ENCODE assay signal across 13 cellular contexts in the genomic region with DNA sequence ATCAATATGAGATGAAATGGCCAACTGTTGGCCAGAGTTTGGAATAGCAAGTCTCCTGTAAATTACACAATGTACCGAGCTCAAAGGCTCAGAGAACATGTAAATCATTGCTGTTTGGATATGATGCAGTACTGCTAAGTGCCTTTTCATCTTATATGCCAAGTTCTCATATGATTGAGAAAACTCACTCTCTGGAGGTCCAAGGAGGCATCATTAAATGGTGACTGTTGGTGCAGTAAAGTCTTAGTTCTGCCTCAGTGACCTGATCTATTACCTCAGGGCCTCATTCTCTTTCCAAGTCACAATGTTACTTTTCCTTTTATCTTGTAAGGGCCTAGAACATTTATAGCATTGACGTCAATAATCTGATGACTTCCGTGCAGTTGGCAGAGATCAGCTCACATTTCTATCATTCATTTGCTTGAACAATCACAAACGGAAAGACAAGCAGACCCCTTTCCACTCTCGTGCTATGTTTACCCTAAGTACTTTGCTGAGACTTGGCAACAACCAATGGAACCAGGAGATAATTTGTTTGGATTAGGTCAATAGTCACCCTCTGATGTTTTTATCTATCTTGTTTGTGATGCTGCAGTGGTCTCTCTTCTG. TPM values are rescaled to one million over a fixed set of nuclear protein-coding genes. Genes with fewer than 3 reads are reported as not detected.
DNase-seq lines count a peak whose midpoint lies in the region; ATAC-seq and TF ChIP-seq lines count a peak whose summit lies in the region.
"Had no signal": no experiment of that assay in that cellular context is flagged by ENCODE, and none has a peak within 500 bp of the region (broad histone marks: within the 10 kb centered on the region; RNA-seq: fewer than 3 reads in every experiment).

No MANE protein-coding gene starts in this region.

- CTCF ChIA-PET in PC-9 (lab: Charles Lee) = no interaction called here

- H3K36me3 Mint-ChIP-seq in activated T-cell treated with anti-CD3 and anti-CD28 coated beads, Interleukin-2, amount 50 U/mL, for 4 hours (ENCODE audit: insufficient read depth) = no peaks in the 10 kb centered on the region
- H3K36me3 Mint-ChIP-seq: activated naive CD8-positive, alpha-beta T cell had no signal

- H4K20me1 ChIP-seq in hepatocyte (ENCODE audit: insufficient read depth, poor library complexity, severe bottlenecking) (no peaks in the 10 kb centered on the region), PC-9 (ENCODE audit: insufficient read depth) (no peaks in the 10 kb centered on the region)

- DNase-seq in NCI-H146 (lab: John Stamatoyannopoulos, UW) (peak; percentile 63), astrocyte of the spinal cord (ENCODE audit: low read depth, low spot score) (peak; percentile 30), hepatocyte (ENCODE audit: low spot score) (peak; percentile 30), suprapubic skin (ENCODE audit: low spot score in 2 of 2) (no peak), PC-9 (no peak), ecto neural progenitor cell (ENCODE audit: low spot score) (no peak), anterior cingulate cortex (lab: John Stamatoyannopoulos, UW) (no peak)
- no peak for DNase-seq in activated T-cell treated with anti-CD3 and anti-CD28 coated beads, Interleukin-2, amount 50 U/mL, for 4 hours
- DNase-seq: activated CD4-positive, alpha-beta memory T cell treated with anti-CD3 and anti-CD28 coated beads, Interleukin-2, amount 10 ng/mL, durations not matched to agents 7 days and 5 days; Calu3; endodermal cell; NCI-H2107 had no signal

- H3K27me3 Mint-ChIP-seq in activated T-cell treated with anti-CD3 and anti-CD28 coated beads, Interleukin-2, amount 50 U/mL, for 4 hours (ENCODE audit: low read depth) = no peaks in the 10 kb centered on the region
- H3K27me3 Mint-ChIP-seq: activated CD4-positive, alpha-beta memory T cell treated with anti-CD3 and anti-CD28 coated beads, Interleukin-2, amount 10 ng/mL, durations not matched to agents 7 days and 5 days; activated naive CD8-positive, alpha-beta T cell had no signal

- H3K27me3 ChIP-seq in hepatocyte (no peaks in the 10 kb centered on the region), suprapubic skin (no peaks in the 10 kb centered on the region), PC-9 (ENCODE audit: insufficient read depth, low read depth) (no peaks in the 10 kb centered on the region)

- H3K4me1 Mint-ChIP-seq in activated T-cell treated with anti-CD3 and anti-CD28 coated beads, Interleukin-2, amount 50 U/mL, for 4 hours (ENCODE audit: low read depth) = no peaks in the 10 kb centered on the region
- H3K4me1 Mint-ChIP-seq: activated CD4-positive, alpha-beta memory T cell treated with anti-CD3 and anti-CD28 coated beads, Interleukin-2, amount 10 ng/mL, durations not matched to agents 7 days and 5 days; endodermal cell had no signal

- no peaks in the 10 kb centered on the region for H3K9me3 Mint-ChIP-seq in activated T-cell treated with anti-CD3 and anti-CD28 coated beads, Interleukin-2, amount 50 U/mL, for 4 hours
- H3K9me3 Mint-ChIP-seq: activated CD4-positive, alpha-beta memory T cell treated with anti-CD3 and anti-CD28 coated beads, Interleukin-2, amount 10 ng/mL, durations not matched to agents 7 days and 5 days; endodermal cell had no signal

- H3K27ac ChIP-seq in hepatocyte (peak overlapping the region; percentile 58), suprapubic skin (peak overlapping the region; percentile 74), PC-9 (no peak overlapping the region)

- in situ Hi-C loops in astrocyte of the spinal cord (cut with HindIII; ENCODE audit: low sequenced_read_pairs) = no loop called here

- H3K36me3 ChIP-seq in hepatocyte (replicated peaks; ENCODE audit: insufficient read depth, low read depth) (no peaks in the 10 kb centered on the region), suprapubic skin (no peaks in the 10 kb centered on the region), PC-9 (ENCODE audit: low read depth) (no peaks in the 10 kb centered on the region)

- H3K4me3 ChIP-seq in astrocyte of the spinal cord (ENCODE audit: low read depth, low read length) (no peak overlapping the region), hepatocyte (no peak overlapping the region), suprapubic skin (no peak overlapping the region), PC-9 (no peak overlapping the region)

- no peak for TF ChIP-seq POLR2A in suprapubic skin (IDR thresholded peaks at IDR 0.05)

- H3K4me2 ChIP-seq in hepatocyte = no peak overlapping the region
- no peak overlapping the region for H3K4me2 ChIP-seq in PC-9

- H3K9me3 ChIP-seq in hepatocyte (ENCODE audit: low read depth) (no peaks in the 10 kb centered on the region), suprapubic skin (no peaks in the 10 kb centered on the region), PC-9 (ENCODE audit: insufficient read depth, low read depth) (no peaks in the 10 kb centered on the region; the same call in 1 of the 2 replicates)

- no peaks in the 10 kb centered on the region for H3F3A ChIP-seq in PC-9 (ENCODE audit: insufficient read depth, low read depth)

- no peak overlapping the region for H3K4me3 Mint-ChIP-seq in activated T-cell treated with anti-CD3 and anti-CD28 coated beads, Interleukin-2, amount 50 U/mL, for 4 hours
- H3K4me3 Mint-ChIP-seq: activated CD4-positive, alpha-beta memory T cell treated with anti-CD3 and anti-CD28 coated beads, Interleukin-2, amount 10 ng/mL, durations not matched to agents 7 days and 5 days; activated naive CD8-positive, alpha-beta T cell; endodermal cell had no signal

- H3K79me2 ChIP-seq in hepatocyte = no peaks in the 10 kb centered on the region
- H3K79me2 ChIP-seq in PC-9 (ENCODE audit: low read depth) = no peaks in the 10 kb centered on the region

- no peak overlapping the region for H2AFZ ChIP-seq in hepatocyte
- no peak overlapping the region for H2AFZ ChIP-seq in PC-9

- no peak for ATAC-seq in activated T-cell treated with anti-CD3 and anti-CD28 coated beads, Interleukin-2, amount 50 U/mL, for 4 hours

- no TSS peak for BruUV-seq in PC-9 (replicated peaks; lab: Mats Ljungman, UMichigan)

- 51% methylated on average over 5 of the region's 5 CpGs for WGBS in hepatocyte (ENCODE audit: low lambda C conversion rate, missing lambda C conversion rate)
- 61% methylated on average over 5 of the region's 5 CpGs for WGBS in suprapubic skin

- POLR2A ChIA-PET in PC-9 (lab: Charles Lee; ENCODE audit: unreplicated experiment) = no interaction called here

- no peaks in the 10 kb centered on the region for H3K4me1 ChIP-seq in hepatocyte (ENCODE audit: insufficient read depth)
- peaks cover 5% of the 10 kb centered on the region for H3K4me1 ChIP-seq in suprapubic skin
- H3K4me1 ChIP-seq in PC-9 (replicated peaks; ENCODE audit: insufficient read depth) = no peaks in the 10 kb centered on the region

- TF ChIP-seq EP300 in suprapubic skin (IDR thresholded peaks at IDR 0.05) = no peak

- intact Hi-C loops in PC-9 (cut with micrococcal nuclease; ENCODE audit: unreplicated experiment) = no loop called here

- H3K9me2 ChIP-seq in hepatocyte (replicated peaks; ENCODE audit: insufficient read depth) (no peaks in the 10 kb centered on the region), PC-9 (ENCODE audit: insufficient read depth) (no peaks in the 10 kb centered on the region; the same call in 1 of the 2 replicates)

- TF ChIP-seq CTCF in astrocyte of the spinal cord (IDR thresholded peaks at IDR 0.05; ENCODE audit: low read depth, low read length) = no peak
- TF ChIP-seq CTCF in hepatocyte (IDR thresholded peaks at IDR 0.05; ENCODE audit: poor library complexity) = no peak
- TF ChIP-seq CTCF in suprapubic skin (IDR thresholded peaks at IDR 0.05) = no peak
- no peak for TF ChIP-seq CTCF in PC-9 (conservative IDR thresholded peaks at IDR 0.05)

RNA-seq across cellular contexts. Expression of a gene that starts 32.6 kb away (rescaled TPM):
- 28.5 and 34.6 TPM in 2 replicates for total RNA-seq in hepatocyte
- 26.0 and 28.8 TPM in 2 replicates for polyA plus RNA-seq in hepatocyte
- total RNA-seq in suprapubic skin = 100 to 1,000 TPM in 3 of 4 donors, 10 to 100 TPM in 1; 84.2 to 975 (median 104) TPM
- 2.4 and 4.8 TPM in 2 replicates for total RNA-seq in PC-9 (2021)
- under 1 TPM; 0.18 to 0.40 (median 0.33) TPM for total RNA-seq in activated T-cell treated with anti-CD3 and anti-CD28 coated beads, Interleukin-2, amount 50 U/mL, for 4 hours
- total RNA-seq: activated CD4-positive, alpha-beta memory T cell treated with anti-CD3 and anti-CD28 coated beads, Interleukin-2, amount 10 ng/mL, durations not matched to agents 7 days and 5 days had no signal

Comparison
In these comparisons a context has a peak if more than half of its experiments do, and no peak if none do; other contexts are left out.
1. DNase-seq: peak in NCI-H146 (single experiment), astrocyte of the spinal cord (single experiment) and hepatocyte (single experiment); none in suprapubic skin (0 of 2), PC-9 (0 of 2), activated T-cell treated with anti-CD3 and anti-CD28 coated beads, Interleukin-2, amount 50 U/mL, for 4 hours (single experiment), ecto neural progenitor cell (single experiment) and anterior cingulate cortex (0 of 58).